21 cellular contexts compared by ENCODE assay signal in genomic region chr4:138741366-138741765, GRCh38.
DNase-seq lines count a peak whose midpoint lies in the region; TF ChIP-seq lines count a peak whose summit lies in the region.
"Had no signal": no experiment of that assay in that cellular context is flagged by ENCODE, and none has a peak within 500 bp of the region (broad histone marks: within the 10 kb centered on the region; RNA-seq: fewer than 3 reads in every experiment).

No MANE protein-coding gene starts in this region.

- H3K27ac ChIP-seq in endodermal cell (ENCODE audit: low read depth, low read length) (peak overlapping the region; percentile 59), spleen (no peak overlapping the region)
- H3K27ac ChIP-seq: BLaER1 treated with 17β-estradiol and CSF1 and Interleukin-3, amounts not matched to agents 10 nM and 100 nM; KMS-11 had no signal

- H3K4me3 Mint-ChIP-seq in endodermal cell, result no peak overlapping the region
- H3K4me3 Mint-ChIP-seq: CD4-positive, alpha-beta T cell had no signal

- H3K27me3 Mint-ChIP-seq in endodermal cell (ENCODE audit: insufficient read depth), result peaks cover 5% of the 10 kb centered on the region
- H3K27me3 Mint-ChIP-seq: CD4-positive, alpha-beta T cell had no signal

- no peak overlapping the region for H3K9ac ChIP-seq in endodermal cell (ENCODE audit: extremely low read depth, low read length, poor library complexity, severe bottlenecking)
- H3K9ac ChIP-seq: BLaER1 treated with 17β-estradiol and CSF1 and Interleukin-3, amounts not matched to agents 10 nM and 100 nM; KMS-11; SK-N-SH had no signal

- peaks cover 21% of the 10 kb centered on the region for H3K9me3 Mint-ChIP-seq in endodermal cell
- H3K9me3 Mint-ChIP-seq: CD4-positive, alpha-beta T cell had no signal

- H3K27ac Mint-ChIP-seq in endodermal cell, result no peak overlapping the region
- H3K27ac Mint-ChIP-seq: CD4-positive, alpha-beta T cell had no signal

- H3K36me3 ChIP-seq in endodermal cell (ENCODE audit: control insufficient read depth, insufficient read depth, low read length) (no peaks in the 10 kb centered on the region), neuron (ENCODE audit: insufficient read depth, low read length) (no peaks in the 10 kb centered on the region), spleen (no peaks in the 10 kb centered on the region)
- H3K36me3 ChIP-seq: BLaER1 treated with 17β-estradiol and CSF1 and Interleukin-3, amounts not matched to agents 10 nM and 100 nM had no signal

- intact Hi-C loops in spleen (cut with DNase I; ENCODE audit: low total_unique reads) (no loop called here), posterior vena cava (cut with DNase I) (no loop called here)

- H3K4me3 ChIP-seq in endodermal cell (ENCODE audit: low read length) (no peak overlapping the region), neuron (ENCODE audit: low read length) (no peak overlapping the region), spleen (no peak overlapping the region)
- H3K4me3 ChIP-seq: BLaER1 treated with 17β-estradiol and CSF1 and Interleukin-3, amounts not matched to agents 10 nM and 100 nM had no signal

- TF ChIP-seq POLR2A in spleen (IDR thresholded peaks at IDR 0.05), result no peak

- H3K27me3 ChIP-seq in endodermal cell (ENCODE audit: control insufficient read depth, insufficient read depth, low read length, poor library complexity, severe bottlenecking), result no peaks in the 10 kb centered on the region
- H3K27me3 ChIP-seq in neuron (ENCODE audit: insufficient read depth, low read length), result no peaks in the 10 kb centered on the region
- H3K27me3 ChIP-seq in spleen (replicated peaks in 1 of 7), result no peaks in the 10 kb centered on the region
- H3K27me3 ChIP-seq: BLaER1 treated with 17β-estradiol and CSF1 and Interleukin-3, amounts not matched to agents 10 nM and 100 nM had no signal

- H3K36me3 Mint-ChIP-seq in endodermal cell (ENCODE audit: low read depth), result no peaks in the 10 kb centered on the region

- H3K4me1 ChIP-seq in endodermal cell (ENCODE audit: control insufficient read depth, insufficient read depth, low read length), result no peaks in the 10 kb centered on the region
- H3K4me1 ChIP-seq in neuron (ENCODE audit: insufficient read depth, low read length), result peaks cover 22% of the 10 kb centered on the region
- no peaks in the 10 kb centered on the region for H3K4me1 ChIP-seq in spleen

- peak overlapping the region; percentile 6 for H2AFZ ChIP-seq in neuron (ENCODE audit: low read depth, low read length)

- no peak for TF ChIP-seq CTCF in endodermal cell (conservative IDR thresholded peaks at IDR 0.05)
- TF ChIP-seq CTCF in spleen (IDR thresholded peaks at IDR 0.05 in 8 of 11, conservative IDR thresholded peaks at IDR 0.05 in 3 of 11), result no peak

- DNase-seq in NCI-H748 (lab: John Stamatoyannopoulos, UW; ENCODE audit: unreplicated experiment), result peak; percentile 34
- DNase-seq in NCI-H748 treated with DMSO at 0.1 percent for 48 hours (lab: John Stamatoyannopoulos, UW), result no peak
- DNase-seq in endodermal cell, result no peak
- no peak for DNase-seq in SIG-M5 treated with dmso at 0.1 percent for 504 hours (lab: John Stamatoyannopoulos, UW; ENCODE audit: unreplicated experiment)
- no peak for DNase-seq in spleen
- DNase-seq in posterior vena cava (ENCODE audit: low spot score), result no peak
- DNase-seq: CD4-positive, alpha-beta T cell; DND-41; IMR-90; MM.1S; NCI-H1092; NCI-H1417 treated with DMSO at 0.1 percent for 48 hours; NCI-H1930; NCI-H226; NCI-H510A; NCI-H774; SIG-M5; SK-N-SH had no signal

- H3K4me1 Mint-ChIP-seq in endodermal cell, result peaks cover 10% of the 10 kb centered on the region

- WGBS in endodermal cell (ENCODE audit: insufficient coverage in 1 of 2, insufficient read length in 1 of 2), 2 experiments, result 81% methylated on average over 1 of the region's 1 CpG; no CpG with 5 or more reads in 1 of the 2 experiments
- WGBS in spleen, 5 donors, result 64 to 81% (median 77%) methylated on average over 1 of the region's 1 CpG

- H3K9me3 ChIP-seq in endodermal cell (ENCODE audit: control insufficient read depth, low read length) (no peaks in the 10 kb centered on the region), neuron (ENCODE audit: low read length) (no peaks in the 10 kb centered on the region), spleen (peaks cover 0 to 3% (median 0%) of the 10 kb centered on the region in 8 donors)
- H3K9me3 ChIP-seq: SK-N-SH had no signal
